Comparison of ENCODE assay signal across 1 cellular context in the genomic region with DNA sequence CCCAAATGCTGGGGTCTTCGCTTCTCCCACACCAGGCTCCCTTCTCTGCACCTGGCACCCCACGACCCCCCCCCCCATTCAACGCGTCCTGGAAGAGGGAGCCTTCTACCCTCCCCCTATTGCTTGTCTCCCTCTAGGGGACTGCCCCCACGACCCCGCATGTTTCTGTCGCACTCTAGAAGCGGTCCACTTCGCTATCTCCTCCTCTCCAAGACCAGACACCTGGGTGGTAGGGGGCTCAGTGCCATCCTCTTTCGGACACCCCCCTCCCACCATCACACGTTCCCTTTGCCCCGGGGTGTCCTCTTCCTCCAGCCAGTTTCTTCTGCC.
TF ChIP-seq lines count a peak whose summit lies in the region.

No MANE protein-coding gene starts in this region.

TF ChIP-seq in HEK293, 187 proteins besides CTCF, POLR2A, EP300 and RAD21 (continued from another document):
- TF ChIP-seq, protein P1, sequence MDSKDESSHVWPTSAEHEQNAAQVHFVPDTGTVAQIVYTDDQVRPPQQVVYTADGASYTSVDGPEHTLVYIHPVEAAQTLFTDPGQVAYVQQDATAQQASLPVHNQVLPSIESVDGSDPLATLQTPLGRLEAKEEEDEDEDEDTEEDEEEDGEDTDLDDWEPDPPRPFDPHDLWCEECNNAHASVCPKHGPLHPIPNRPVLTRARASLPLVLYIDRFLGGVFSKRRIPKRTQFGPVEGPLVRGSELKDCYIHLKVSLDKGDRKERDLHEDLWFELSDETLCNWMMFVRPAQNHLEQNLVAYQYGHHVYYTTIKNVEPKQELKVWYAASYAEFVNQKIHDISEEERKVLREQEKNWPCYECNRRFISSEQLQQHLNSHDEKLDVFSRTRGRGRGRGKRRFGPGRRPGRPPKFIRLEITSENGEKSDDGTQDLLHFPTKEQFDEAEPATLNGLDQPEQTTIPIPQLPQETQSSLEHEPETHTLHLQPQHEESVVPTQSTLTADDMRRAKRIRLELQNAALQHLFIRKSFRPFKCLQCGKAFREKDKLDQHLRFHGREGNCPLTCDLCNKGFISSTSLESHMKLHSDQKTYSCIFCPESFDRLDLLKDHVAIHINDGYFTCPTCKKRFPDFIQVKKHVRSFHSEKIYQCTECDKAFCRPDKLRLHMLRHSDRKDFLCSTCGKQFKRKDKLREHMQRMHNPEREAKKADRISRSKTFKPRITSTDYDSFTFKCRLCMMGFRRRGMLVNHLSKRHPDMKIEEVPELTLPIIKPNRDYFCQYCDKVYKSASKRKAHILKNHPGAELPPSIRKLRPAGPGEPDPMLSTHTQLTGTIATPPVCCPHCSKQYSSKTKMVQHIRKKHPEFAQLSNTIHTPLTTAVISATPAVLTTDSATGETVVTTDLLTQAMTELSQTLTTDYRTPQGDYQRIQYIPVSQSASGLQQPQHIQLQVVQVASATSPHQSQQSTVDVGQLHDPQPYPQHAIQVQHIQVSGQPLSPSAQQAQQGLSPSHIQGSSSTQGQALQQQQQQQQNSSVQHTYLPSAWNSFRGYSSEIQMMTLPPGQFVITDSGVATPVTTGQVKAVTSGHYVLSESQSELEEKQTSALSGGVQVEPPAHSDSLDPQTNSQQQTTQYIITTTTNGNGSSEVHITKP (tag by site-specific recombination; IDR thresholded peaks at IDR 0.05): peak; percentile 99
- TF ChIP-seq ZNF121 (tag by site-specific recombination; IDR thresholded peaks at IDR 0.05): no peak
- no peak for TF ChIP-seq ZNF292 (tag by site-specific recombination; IDR thresholded peaks at IDR 0.05; ENCODE audit: borderline replicate concordance, low read depth)
- TF ChIP-seq MYNN (tag by site-specific recombination; IDR thresholded peaks at IDR 0.05; ENCODE audit: borderline replicate concordance): no peak
- no peak for TF ChIP-seq ZNF544 (tag by site-specific recombination; IDR thresholded peaks at IDR 0.05)
- TF ChIP-seq, protein P2, sequence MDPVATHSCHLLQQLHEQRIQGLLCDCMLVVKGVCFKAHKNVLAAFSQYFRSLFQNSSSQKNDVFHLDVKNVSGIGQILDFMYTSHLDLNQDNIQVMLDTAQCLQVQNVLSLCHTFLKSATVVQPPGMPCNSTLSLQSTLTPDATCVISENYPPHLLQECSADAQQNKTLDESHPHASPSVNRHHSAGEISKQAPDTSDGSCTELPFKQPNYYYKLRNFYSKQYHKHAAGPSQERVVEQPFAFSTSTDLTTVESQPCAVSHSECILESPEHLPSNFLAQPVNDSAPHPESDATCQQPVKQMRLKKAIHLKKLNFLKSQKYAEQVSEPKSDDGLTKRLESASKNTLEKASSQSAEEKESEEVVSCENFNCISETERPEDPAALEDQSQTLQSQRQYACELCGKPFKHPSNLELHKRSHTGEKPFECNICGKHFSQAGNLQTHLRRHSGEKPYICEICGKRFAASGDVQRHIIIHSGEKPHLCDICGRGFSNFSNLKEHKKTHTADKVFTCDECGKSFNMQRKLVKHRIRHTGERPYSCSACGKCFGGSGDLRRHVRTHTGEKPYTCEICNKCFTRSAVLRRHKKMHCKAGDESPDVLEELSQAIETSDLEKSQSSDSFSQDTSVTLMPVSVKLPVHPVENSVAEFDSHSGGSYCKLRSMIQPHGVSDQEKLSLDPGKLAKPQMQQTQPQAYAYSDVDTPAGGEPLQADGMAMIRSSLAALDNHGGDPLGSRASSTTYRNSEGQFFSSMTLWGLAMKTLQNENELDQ (tag by site-specific recombination; IDR thresholded peaks at IDR 0.05; ENCODE audit: low read depth): no peak
- TF ChIP-seq SP7 (tag by site-specific recombination; IDR thresholded peaks at IDR 0.05): no peak
- no peak for TF ChIP-seq ZNF433 (tag by site-specific recombination; IDR thresholded peaks at IDR 0.05; ENCODE audit: low read depth)
- TF ChIP-seq ZNF792 (tag by site-specific recombination; IDR thresholded peaks at IDR 0.05): no peak
- no peak for TF ChIP-seq ZNF654 (tag by site-specific recombination; IDR thresholded peaks at IDR 0.05; ENCODE audit: low read depth)
- TF ChIP-seq, protein P3, sequence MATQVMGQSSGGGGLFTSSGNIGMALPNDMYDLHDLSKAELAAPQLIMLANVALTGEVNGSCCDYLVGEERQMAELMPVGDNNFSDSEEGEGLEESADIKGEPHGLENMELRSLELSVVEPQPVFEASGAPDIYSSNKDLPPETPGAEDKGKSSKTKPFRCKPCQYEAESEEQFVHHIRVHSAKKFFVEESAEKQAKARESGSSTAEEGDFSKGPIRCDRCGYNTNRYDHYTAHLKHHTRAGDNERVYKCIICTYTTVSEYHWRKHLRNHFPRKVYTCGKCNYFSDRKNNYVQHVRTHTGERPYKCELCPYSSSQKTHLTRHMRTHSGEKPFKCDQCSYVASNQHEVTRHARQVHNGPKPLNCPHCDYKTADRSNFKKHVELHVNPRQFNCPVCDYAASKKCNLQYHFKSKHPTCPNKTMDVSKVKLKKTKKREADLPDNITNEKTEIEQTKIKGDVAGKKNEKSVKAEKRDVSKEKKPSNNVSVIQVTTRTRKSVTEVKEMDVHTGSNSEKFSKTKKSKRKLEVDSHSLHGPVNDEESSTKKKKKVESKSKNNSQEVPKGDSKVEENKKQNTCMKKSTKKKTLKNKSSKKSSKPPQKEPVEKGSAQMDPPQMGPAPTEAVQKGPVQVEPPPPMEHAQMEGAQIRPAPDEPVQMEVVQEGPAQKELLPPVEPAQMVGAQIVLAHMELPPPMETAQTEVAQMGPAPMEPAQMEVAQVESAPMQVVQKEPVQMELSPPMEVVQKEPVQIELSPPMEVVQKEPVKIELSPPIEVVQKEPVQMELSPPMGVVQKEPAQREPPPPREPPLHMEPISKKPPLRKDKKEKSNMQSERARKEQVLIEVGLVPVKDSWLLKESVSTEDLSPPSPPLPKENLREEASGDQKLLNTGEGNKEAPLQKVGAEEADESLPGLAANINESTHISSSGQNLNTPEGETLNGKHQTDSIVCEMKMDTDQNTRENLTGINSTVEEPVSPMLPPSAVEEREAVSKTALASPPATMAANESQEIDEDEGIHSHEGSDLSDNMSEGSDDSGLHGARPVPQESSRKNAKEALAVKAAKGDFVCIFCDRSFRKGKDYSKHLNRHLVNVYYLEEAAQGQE (tag by site-specific recombination; IDR thresholded peaks at IDR 0.05): no peak
- TF ChIP-seq, protein P4, sequence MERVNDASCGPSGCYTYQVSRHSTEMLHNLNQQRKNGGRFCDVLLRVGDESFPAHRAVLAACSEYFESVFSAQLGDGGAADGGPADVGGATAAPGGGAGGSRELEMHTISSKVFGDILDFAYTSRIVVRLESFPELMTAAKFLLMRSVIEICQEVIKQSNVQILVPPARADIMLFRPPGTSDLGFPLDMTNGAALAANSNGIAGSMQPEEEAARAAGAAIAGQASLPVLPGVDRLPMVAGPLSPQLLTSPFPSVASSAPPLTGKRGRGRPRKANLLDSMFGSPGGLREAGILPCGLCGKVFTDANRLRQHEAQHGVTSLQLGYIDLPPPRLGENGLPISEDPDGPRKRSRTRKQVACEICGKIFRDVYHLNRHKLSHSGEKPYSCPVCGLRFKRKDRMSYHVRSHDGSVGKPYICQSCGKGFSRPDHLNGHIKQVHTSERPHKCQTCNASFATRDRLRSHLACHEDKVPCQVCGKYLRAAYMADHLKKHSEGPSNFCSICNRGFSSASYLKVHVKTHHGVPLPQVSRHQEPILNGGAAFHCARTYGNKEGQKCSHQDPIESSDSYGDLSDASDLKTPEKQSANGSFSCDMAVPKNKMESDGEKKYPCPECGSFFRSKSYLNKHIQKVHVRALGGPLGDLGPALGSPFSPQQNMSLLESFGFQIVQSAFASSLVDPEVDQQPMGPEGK (tag by site-specific recombination; IDR thresholded peaks at IDR 0.05): peak; percentile 71
- TF ChIP-seq ZNF169 (tag by site-specific recombination; IDR thresholded peaks at IDR 0.05): no peak
- TF ChIP-seq ZNF585B (tag by site-specific recombination; IDR thresholded peaks at IDR 0.05): no peak
- TF ChIP-seq FEZF1 (tag by site-specific recombination; IDR thresholded peaks at IDR 0.05): no peak
- TF ChIP-seq ZNF24 (tag by site-specific recombination; IDR thresholded peaks at IDR 0.05): no peak
- peak; percentile 35; the same call in 1 of the 2 replicates for TF ChIP-seq BCL11B (tag by site-specific recombination; IDR thresholded peaks at IDR 0.05; ENCODE audit: low read depth)
- TF ChIP-seq ZNF76 (tag by site-specific recombination; IDR thresholded peaks at IDR 0.05; ENCODE audit: borderline replicate concordance, low read depth): no peak
- TF ChIP-seq ZNF423 (tag by site-specific recombination; IDR thresholded peaks at IDR 0.05): peak; percentile 12; the same call in 1 of the 2 replicates
- TF ChIP-seq ZNF302 (tag by site-specific recombination; IDR thresholded peaks at IDR 0.05; ENCODE audit: low read depth): no peak
- TF ChIP-seq ZFP3 (tag by site-specific recombination; IDR thresholded peaks at IDR 0.05; ENCODE audit: low read depth): no peak
- no peak; the same call in 1 of the 2 replicates for TF ChIP-seq ZNF391 (tag by site-specific recombination; IDR thresholded peaks at IDR 0.05; ENCODE audit: borderline replicate concordance, low read depth)
- TF ChIP-seq ZNF629 (tag by site-specific recombination; IDR thresholded peaks at IDR 0.05): 0 out of 2 replicates have a peak, but pooled peaks have one; percentile 38
- TF ChIP-seq YY1 (tag by site-specific recombination; IDR thresholded peaks at IDR 0.05): no peak
- TF ChIP-seq ZNF785 (tag by site-specific recombination; IDR thresholded peaks at IDR 0.05): no peak
- TF ChIP-seq GLIS1 (tag by site-specific recombination; IDR thresholded peaks at IDR 0.05): no peak
- no peak for TF ChIP-seq ZBTB21 (tag by site-specific recombination; IDR thresholded peaks at IDR 0.05)
- no peak for TF ChIP-seq ZNF624 (tag by site-specific recombination; IDR thresholded peaks at IDR 0.05)
- TF ChIP-seq, protein P5, sequence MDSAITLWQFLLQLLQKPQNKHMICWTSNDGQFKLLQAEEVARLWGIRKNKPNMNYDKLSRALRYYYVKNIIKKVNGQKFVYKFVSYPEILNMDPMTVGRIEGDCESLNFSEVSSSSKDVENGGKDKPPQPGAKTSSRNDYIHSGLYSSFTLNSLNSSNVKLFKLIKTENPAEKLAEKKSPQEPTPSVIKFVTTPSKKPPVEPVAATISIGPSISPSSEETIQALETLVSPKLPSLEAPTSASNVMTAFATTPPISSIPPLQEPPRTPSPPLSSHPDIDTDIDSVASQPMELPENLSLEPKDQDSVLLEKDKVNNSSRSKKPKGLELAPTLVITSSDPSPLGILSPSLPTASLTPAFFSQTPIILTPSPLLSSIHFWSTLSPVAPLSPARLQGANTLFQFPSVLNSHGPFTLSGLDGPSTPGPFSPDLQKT (IDR thresholded peaks at IDR 0.05; ENCODE audit: borderline replicate concordance, low read depth, low read length): no peak
- TF ChIP-seq ZNF16 (tag by site-specific recombination; IDR thresholded peaks at IDR 0.05; ENCODE audit: low read depth): no peak
- TF ChIP-seq ZNF677 (tag by site-specific recombination; IDR thresholded peaks at IDR 0.05): no peak
- TF ChIP-seq, protein P6, sequence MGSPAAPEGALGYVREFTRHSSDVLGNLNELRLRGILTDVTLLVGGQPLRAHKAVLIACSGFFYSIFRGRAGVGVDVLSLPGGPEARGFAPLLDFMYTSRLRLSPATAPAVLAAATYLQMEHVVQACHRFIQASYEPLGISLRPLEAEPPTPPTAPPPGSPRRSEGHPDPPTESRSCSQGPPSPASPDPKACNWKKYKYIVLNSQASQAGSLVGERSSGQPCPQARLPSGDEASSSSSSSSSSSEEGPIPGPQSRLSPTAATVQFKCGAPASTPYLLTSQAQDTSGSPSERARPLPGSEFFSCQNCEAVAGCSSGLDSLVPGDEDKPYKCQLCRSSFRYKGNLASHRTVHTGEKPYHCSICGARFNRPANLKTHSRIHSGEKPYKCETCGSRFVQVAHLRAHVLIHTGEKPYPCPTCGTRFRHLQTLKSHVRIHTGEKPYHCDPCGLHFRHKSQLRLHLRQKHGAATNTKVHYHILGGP (tag by site-specific recombination; IDR thresholded peaks at IDR 0.05): no peak
- no peak for TF ChIP-seq ZNF521 (tag by site-specific recombination; IDR thresholded peaks at IDR 0.05)
- peak; percentile 3; the same call in 1 of the 2 replicates for TF ChIP-seq PRDM1 (tag by site-specific recombination; IDR thresholded peaks at IDR 0.05)
- 0 out of 2 replicates have a peak, but pooled peaks have one; percentile 27 for TF ChIP-seq ZNF23 (tag by site-specific recombination; IDR thresholded peaks at IDR 0.05; ENCODE audit: borderline replicate concordance)
- TF ChIP-seq ZNF776 (tag by site-specific recombination; IDR thresholded peaks at IDR 0.05; ENCODE audit: borderline replicate concordance): no peak
- TF ChIP-seq, protein P7, sequence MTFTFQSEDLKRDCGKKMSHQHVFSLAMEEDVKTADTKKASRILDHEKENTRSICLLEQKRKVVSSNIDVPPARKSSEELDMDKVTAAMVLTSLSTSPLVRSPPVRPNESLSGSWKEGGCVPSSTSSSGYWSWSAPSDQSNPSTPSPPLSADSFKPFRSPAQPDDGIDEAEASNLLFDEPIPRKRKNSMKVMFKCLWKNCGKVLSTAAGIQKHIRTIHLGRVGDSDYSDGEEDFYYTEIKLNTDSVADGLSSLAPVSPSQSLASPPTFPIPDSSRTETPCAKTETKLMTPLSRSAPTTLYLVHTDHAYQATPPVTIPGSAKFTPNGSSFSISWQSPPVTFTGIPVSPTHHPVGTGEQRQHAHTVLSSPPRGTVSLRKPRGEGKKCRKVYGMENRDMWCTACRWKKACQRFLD (tag by site-specific recombination; IDR thresholded peaks at IDR 0.05): no peak
- no peak for TF ChIP-seq ZNF555 (tag by site-specific recombination; conservative IDR thresholded peaks at IDR 0.05)
- TF ChIP-seq BCL11A (tag by site-specific recombination; IDR thresholded peaks at IDR 0.05; ENCODE audit: low read depth): no peak
- no peak for TF ChIP-seq ZNF341 (tag by site-specific recombination; IDR thresholded peaks at IDR 0.05; ENCODE audit: low read depth)
- TF ChIP-seq, protein P8, sequence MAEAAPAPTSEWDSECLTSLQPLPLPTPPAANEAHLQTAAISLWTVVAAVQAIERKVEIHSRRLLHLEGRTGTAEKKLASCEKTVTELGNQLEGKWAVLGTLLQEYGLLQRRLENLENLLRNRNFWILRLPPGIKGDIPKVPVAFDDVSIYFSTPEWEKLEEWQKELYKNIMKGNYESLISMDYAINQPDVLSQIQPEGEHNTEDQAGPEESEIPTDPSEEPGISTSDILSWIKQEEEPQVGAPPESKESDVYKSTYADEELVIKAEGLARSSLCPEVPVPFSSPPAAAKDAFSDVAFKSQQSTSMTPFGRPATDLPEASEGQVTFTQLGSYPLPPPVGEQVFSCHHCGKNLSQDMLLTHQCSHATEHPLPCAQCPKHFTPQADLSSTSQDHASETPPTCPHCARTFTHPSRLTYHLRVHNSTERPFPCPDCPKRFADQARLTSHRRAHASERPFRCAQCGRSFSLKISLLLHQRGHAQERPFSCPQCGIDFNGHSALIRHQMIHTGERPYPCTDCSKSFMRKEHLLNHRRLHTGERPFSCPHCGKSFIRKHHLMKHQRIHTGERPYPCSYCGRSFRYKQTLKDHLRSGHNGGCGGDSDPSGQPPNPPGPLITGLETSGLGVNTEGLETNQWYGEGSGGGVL (tag by site-specific recombination; IDR thresholded peaks at IDR 0.05): no peak
- TF ChIP-seq ZNF335 (tag by site-specific recombination; conservative IDR thresholded peaks at IDR 0.05): no peak
- no peak for TF ChIP-seq ZNF202 (tag by site-specific recombination; IDR thresholded peaks at IDR 0.05; ENCODE audit: borderline replicate concordance)
